In genomic region chr12:47705571-47706425, GRCh38 we compare ENCODE assay signal across 8 cellular contexts. TPM values are rescaled to one million over a fixed set of nuclear protein-coding genes. Genes with fewer than 3 reads are reported as not detected.
DNase-seq lines count a peak whose midpoint lies in the region; ATAC-seq and TF ChIP-seq lines count a peak whose summit lies in the region.

RPAP3 (minus strand) TSS chr12:47706030; CDS start chr12:47702840, 3,190 bp downstream.

- peak; percentile 94 for DNase-seq in GM13977 (ENCODE audit: low spot score)
- peak; percentile 61 for DNase-seq in NCI-H1694 treated with DMSO at 0.1 percent for 48 hours (lab: John Stamatoyannopoulos, UW)
- peak; percentile 85 to 98 for DNase-seq in ascending aorta (ENCODE audit: low spot score in 2 of 2)
- DNase-seq in right cardiac atrium: peak; percentile 98 to 99 (median 99)
- peak; percentile 77 for DNase-seq in pulmonary artery endothelial cell (ENCODE audit: low read depth, low spot score)
- peak; percentile 97 for DNase-seq in uterus

- intact Hi-C loops in T-helper 2 cell treated with Interferon-gamma antibody and Interleukin-4, amounts not matched to agents 100 ng/mL and 5 ng/mL, for 36 hours (cut with micrococcal nuclease): loop anchor here (1.0 to 10.0 kb wide), 13 partner anchors 10 to 1488 kb away; partner anchors contain the start of genes ASB8, CCDC184, HDAC7 and SENP1
- intact Hi-C loops in ascending aorta (cut with DNase I) (loop anchor here (2.0 to 10.0 kb wide), 3 partner anchors 133 to 259 kb away; partner anchors contain the start of genes TMEM106C and VDR), right cardiac atrium (cut with DNase I) (no loop called here), uterus (cut with DNase I; ENCODE audit: low total_unique reads) (no loop called here)

- peak; percentile 87 for ATAC-seq in HG02885 (IDR thresholded peaks at IDR 0.05; ENCODE audit: poor library complexity, unreplicated experiment)
- peak; percentile 98 to 99 for ATAC-seq in right cardiac atrium

- no peaks in the 10 kb centered on the region for H3K36me3 ChIP-seq in ascending aorta
- no peaks in the 10 kb centered on the region for H3K36me3 ChIP-seq in uterus

- H3K4me3 ChIP-seq in ascending aorta (peak within 1 kb of the TSS; percentile 94 to 95), right cardiac atrium (ENCODE audit: low read length) (peak within 1 kb of the TSS; percentile 91), uterus (peak within 1 kb of the TSS; percentile 59 to 88)

- H3K9me3 ChIP-seq in ascending aorta: no peaks in the 10 kb centered on the region
- no peaks in the 10 kb centered on the region for H3K9me3 ChIP-seq in right cardiac atrium (ENCODE audit: control insufficient read depth, low read length)
- no peaks in the 10 kb centered on the region for H3K9me3 ChIP-seq in uterus

- peak; percentile 77 to 89 for TF ChIP-seq POLR2A in uterus (IDR thresholded peaks at IDR 0.05)

- H3K27me3 ChIP-seq in ascending aorta (no peaks in the 10 kb centered on the region), right cardiac atrium (ENCODE audit: control insufficient read depth, insufficient read depth) (no peaks in the 10 kb centered on the region), uterus (no peaks in the 10 kb centered on the region)

- peak within 1 kb of the TSS; percentile 78 to 94 for H3K27ac ChIP-seq in ascending aorta
- H3K27ac ChIP-seq in right cardiac atrium (ENCODE audit: low read length): peak within 1 kb of the TSS; percentile 94
- H3K27ac ChIP-seq in uterus: peak within 1 kb of the TSS; percentile 79 to 91

- WGBS in right cardiac atrium: under 1% methylated on average over 66 of the region's 66 CpGs

- peak; percentile 49 for TF ChIP-seq CTCF in GM13977 (IDR thresholded peaks at IDR 0.05; ENCODE audit: extremely low read depth, insufficient read depth, missing control alignments)
- peak; percentile 50 to 68 (median 66) for TF ChIP-seq CTCF in ascending aorta (IDR thresholded peaks at IDR 0.05)
- peak; percentile 48 to 76 (median 70) for TF ChIP-seq CTCF in uterus (IDR thresholded peaks at IDR 0.05)

- in situ Hi-C loops in GM13977 (cut with MboI; ENCODE audit: low pct_unique_long_range_greater_than_20kb, low sequenced_read_pairs, unreplicated experiment): no loop called here

- H3K4me1 ChIP-seq in ascending aorta (peaks cover 0 to 6% of the 10 kb centered on the region in 2 donors), right cardiac atrium (ENCODE audit: control insufficient read depth, insufficient read depth, low read length) (no peaks in the 10 kb centered on the region), uterus (no peaks in the 10 kb centered on the region)

RNA-seq across cellular contexts. Expression of gene RPAP3, which starts in this region (rescaled TPM):
- total RNA-seq in T-helper 2 cell treated with Interferon-gamma antibody and Interleukin-4, amounts not matched to agents 100 ng/mL and 5 ng/mL, for 36 hours: 42.3 and 45.1 TPM in 2 replicates
- 8.1 TPM for total RNA-seq in ascending aorta
- 10 to 100 TPM; 15.4 to 22.8 (median 21.3) TPM for total RNA-seq in right cardiac atrium
- 11.9 TPM for polyA plus RNA-seq in right cardiac atrium
- total RNA-seq in pulmonary artery endothelial cell: 12.3 and 18.2 TPM in 2 replicates
- 10 to 100 TPM; 16.8 to 33.6 (median 22.2) TPM for total RNA-seq in uterus

Comparison
In these comparisons a context has a peak if more than half of its experiments do, and no peak if none do; other contexts are left out.
1. Peak in every context shown above with its lines: DNase-seq, ATAC-seq, H3K4me3 ChIP-seq and H3K27ac ChIP-seq.
2. intact Hi-C loops: an anchor here in T-helper 2 cell treated with Interferon-gamma antibody and Interleukin-4, amounts not matched to agents 100 ng/mL and 5 ng/mL, for 36 hours (1.0 to 10.0 kb wide) and ascending aorta (2.0 to 10.0 kb wide); none called in right cardiac atrium and uterus.